8 cellular contexts compared by ENCODE assay signal in the genomic region with DNA sequence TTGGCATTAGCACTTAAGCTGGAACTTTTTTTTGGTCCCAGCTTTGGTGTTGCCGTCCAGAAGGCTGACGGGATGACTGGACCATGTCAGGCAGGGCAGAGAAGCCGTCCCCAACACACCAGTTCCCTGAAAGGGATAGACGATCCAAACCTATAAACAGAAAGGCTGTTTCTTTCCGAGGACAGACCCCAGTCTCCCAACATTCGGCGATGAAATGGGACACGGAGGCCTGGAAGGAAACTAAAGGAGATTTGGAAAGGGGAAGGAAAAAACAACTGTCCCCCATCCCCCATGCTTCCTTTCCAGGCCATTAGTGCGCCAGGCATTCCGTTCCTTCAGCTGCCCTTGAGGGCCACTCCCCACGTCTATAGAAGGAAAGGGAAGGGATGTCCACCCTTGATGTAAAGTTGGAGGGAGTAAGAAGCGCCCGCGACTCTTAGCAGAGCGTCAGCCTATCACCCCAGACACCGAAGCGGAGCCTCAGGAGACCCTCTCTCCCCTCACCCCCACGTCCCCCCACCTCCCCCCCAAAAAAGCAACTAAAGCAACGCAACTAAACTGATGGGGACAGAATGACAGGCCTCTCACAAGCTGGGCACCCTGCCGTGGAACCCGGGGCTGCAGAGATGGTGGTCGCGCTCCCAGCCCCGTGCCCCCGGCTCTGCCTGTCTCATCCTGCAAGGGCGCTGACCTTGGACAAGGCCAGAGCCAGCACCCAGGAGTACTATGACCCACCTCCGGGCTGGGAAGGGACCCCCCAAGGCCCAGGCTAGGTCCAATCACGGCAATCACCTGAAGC. TPM values are rescaled to one million over a fixed set of nuclear protein-coding genes. Genes with fewer than 3 reads are reported as not detected.
A peak's percentile ranks its signal among the peaks of the same experiment; 100 is the strongest.
DNase-seq lines count a peak whose midpoint lies in the region; ATAC-seq and TF ChIP-seq lines count a peak whose summit lies in the region.

No MANE protein-coding gene starts in this region.

- peak overlapping the region; percentile 74 for H3K4me3 ChIP-seq in lower lobe of right lung

- peak overlapping the region; percentile 96 for H3K4me3 Mint-ChIP-seq in type B pancreatic cell

- H3K27me3 Mint-ChIP-seq in type B pancreatic cell, result no peaks in the 10 kb centered on the region

- H3K36me3 ChIP-seq in lower lobe of right lung, result no peaks in the 10 kb centered on the region

- ATAC-seq in lower lobe of right lung (peak; percentile 47 to 65), GM18517 (IDR thresholded peaks at IDR 0.05; ENCODE audit: unreplicated experiment) (no peak)

- H3K27ac ChIP-seq in caudate nucleus (ENCODE audit: low read depth, low read length) (peak overlapping the region; percentile 100), lower lobe of right lung (peak overlapping the region; percentile 97)

- peaks cover 3% of the 10 kb centered on the region for H3K27me3 ChIP-seq in lower lobe of right lung (ENCODE audit: low read depth)

- H3K4me1 ChIP-seq in lower lobe of right lung, result peaks cover 50% of the 10 kb centered on the region

- H3K27ac Mint-ChIP-seq in type B pancreatic cell, result peak overlapping the region; percentile 100

- no peaks in the 10 kb centered on the region for H3K9me3 Mint-ChIP-seq in type B pancreatic cell

- TF ChIP-seq CTCF in lower lobe of right lung (IDR thresholded peaks at IDR 0.05) (no peak), type B pancreatic cell (conservative IDR thresholded peaks at IDR 0.05) (no peak)

- peaks cover 46% of the 10 kb centered on the region for H3K4me1 Mint-ChIP-seq in type B pancreatic cell (ENCODE audit: unreplicated experiment)

- H3K36me3 Mint-ChIP-seq in type B pancreatic cell, result peaks cover 23% of the 10 kb centered on the region

- intact Hi-C loops in lower lobe of right lung (cut with DNase I), result no loop called here

- DNase-seq in DMS53 (lab: John Stamatoyannopoulos, UW) (peak; percentile 61), DMS53 treated with DMSO at 0.1 percent for 48 hours (lab: John Stamatoyannopoulos, UW; ENCODE audit: unreplicated experiment) (no peak), NAMALWA (ENCODE audit: low spot score) (peak; percentile 14), caudate nucleus (lab: John Stamatoyannopoulos, UW) (peak in 1 of 61 donors; percentile 19), lower lobe of right lung (no peak), type B pancreatic cell (ENCODE audit: extremely low spot score, unreplicated experiment) (no peak), hippocampal formation (lab: John Stamatoyannopoulos, UW) (no peak)

- no peaks in the 10 kb centered on the region for H3K9me3 ChIP-seq in lower lobe of right lung

RNA-seq across cellular contexts. Expression of gene BLCAP, which starts 0.6 kb away (rescaled TPM):
- total RNA-seq in lower lobe of right lung (66.8 TPM), type B pancreatic cell (ENCODE audit: low replicate concordance) (75.7 and 79.7 TPM in 2 replicates)

RNA-seq across cellular contexts. Expression of gene NNAT, which starts 6.0 kb away (rescaled TPM):
- 0.83 TPM for total RNA-seq in lower lobe of right lung
- 19.2 and 114 TPM in 2 replicates for total RNA-seq in type B pancreatic cell (ENCODE audit: low replicate concordance)

Comparison
In these comparisons a context has a peak if more than half of its experiments do, and no peak if none do; other contexts are left out.
1. DNase-seq: peak in DMS53 (single experiment) and NAMALWA (single experiment); none in DMS53 treated with DMSO at 0.1 percent for 48 hours (single experiment), lower lobe of right lung (single experiment), type B pancreatic cell (single experiment) and hippocampal formation (0 of 2).
2. RNA of gene NNAT, which starts 6.0 kb away (total RNA-seq): 19.2 to 114 TPM in type B pancreatic cell; 0.83 TPM in lower lobe of right lung (single experiment); every median in the first group is over 10 times any median in the second.